Comparison of ENCODE assay signal across 8 cellular contexts in genomic region chr2:85324639-85325465, GRCh38. TPM values are rescaled to one million over a fixed set of nuclear protein-coding genes. Genes with fewer than 3 reads are reported as not detected.
DNase-seq lines count a peak whose midpoint lies in the region; ATAC-seq and TF ChIP-seq lines count a peak whose summit lies in the region.

No MANE protein-coding gene starts in this region.

- H3K27ac Mint-ChIP-seq in activated naive CD4-positive, alpha-beta T cell treated with anti-CD3 and anti-CD28 coated beads, Interleukin-2, amount 50 U/mL, for 72 hours: peak overlapping the region; percentile 95 to 100

- H3K4me3 ChIP-seq in heart left ventricle (peak overlapping the region in 11 of 12 donors; percentile 45 to 88 (median 78)), upper lobe of right lung (peak overlapping the region; percentile 75)

- H3K4me1 ChIP-seq in heart left ventricle (peaks cover 2 to 73% (median 49%) of the 10 kb centered on the region in 12 donors), upper lobe of right lung (peaks cover 46% of the 10 kb centered on the region)

- H3K36me3 Mint-ChIP-seq in activated naive CD4-positive, alpha-beta T cell treated with anti-CD3 and anti-CD28 coated beads, Interleukin-2, amount 50 U/mL, for 72 hours: peaks cover 64 to 89% of the 10 kb centered on the region in 2 donors

- H3K27me3 ChIP-seq in heart left ventricle: no peaks in the 10 kb centered on the region
- no peaks in the 10 kb centered on the region for H3K27me3 ChIP-seq in upper lobe of right lung

- 54 to 60% (median 55%) methylated on average over 10 of the region's 10 CpGs for WGBS in heart left ventricle, 4 donors

- H3K9me3 Mint-ChIP-seq in activated naive CD4-positive, alpha-beta T cell treated with anti-CD3 and anti-CD28 coated beads, Interleukin-2, amount 50 U/mL, for 72 hours: no peaks in the 10 kb centered on the region

- intact Hi-C loops in heart left ventricle (cut with DNase I) (no loop called here), left cardiac atrium (cut with DNase I) (no loop called here), upper lobe of right lung (cut with DNase I) (no loop called here)

- H3K9me3 ChIP-seq in heart left ventricle (no peaks in the 10 kb centered on the region), upper lobe of right lung (no peaks in the 10 kb centered on the region)

- ATAC-seq in heart left ventricle: no peak
- no peak for ATAC-seq in left cardiac atrium
- no peak for ATAC-seq in activated naive CD4-positive, alpha-beta T cell treated with anti-CD3 and anti-CD28 coated beads, Interleukin-2, amount 50 U/mL, for 72 hours
- ATAC-seq in upper lobe of right lung: no peak
- ATAC-seq in GM21619 (IDR thresholded peaks at IDR 0.05; ENCODE audit: unreplicated experiment): no peak
- ATAC-seq in GM21367 (IDR thresholded peaks at IDR 0.05; ENCODE audit: unreplicated experiment): no peak

- no peak for TF ChIP-seq CTCF in heart left ventricle (IDR thresholded peaks at IDR 0.05)
- no peak for TF ChIP-seq CTCF in upper lobe of right lung (IDR thresholded peaks at IDR 0.05)

- DNase-seq in heart left ventricle (no peak), left cardiac atrium (no peak), left kidney (ENCODE audit: low read depth, low spot score) (peak; percentile 75), upper lobe of right lung (no peak), OCI-M1 (lab: John Stamatoyannopoulos, UW) (no peak)
- DNase-seq in activated naive CD4-positive, alpha-beta T cell treated with anti-CD3 and anti-CD28 coated beads, Interleukin-2, amount 50 U/mL, for 72 hours (ENCODE audit: low spot score in 2 of 2): no peak

- H3K36me3 ChIP-seq in heart left ventricle: peaks cover 0 to 68% (median 53%) of the 10 kb centered on the region in 9 donors
- peaks cover 57% of the 10 kb centered on the region for H3K36me3 ChIP-seq in upper lobe of right lung

- H3K27ac ChIP-seq in heart left ventricle: peak overlapping the region in 2 of 12 donors; percentile 95 to 99
- no peak overlapping the region for H3K27ac ChIP-seq in upper lobe of right lung

- no peak for TF ChIP-seq POLR2A in heart left ventricle (IDR thresholded peaks at IDR 0.05)

RNA-seq across cellular contexts. Expression of gene TGOLN2, which starts 2.9 kb away (rescaled TPM):
- 100 to 1,000 TPM in 2 of 9 donors, 10 to 100 TPM in 7; 70.7 to 130 (median 83.5) TPM for total RNA-seq in heart left ventricle
- polyA plus RNA-seq in heart left ventricle: 10 to 100 TPM; 15.5 to 57.3 TPM
- total RNA-seq in left cardiac atrium: 10 to 100 TPM; 71.1 to 73.9 TPM
- total RNA-seq in activated naive CD4-positive, alpha-beta T cell treated with anti-CD3 and anti-CD28 coated beads, Interleukin-2, amount 50 U/mL, for 72 hours: 100 to 1,000 TPM in 1 of 2 donors, 10 to 100 TPM in 1; 92.2 to 112 TPM
- 156 TPM for total RNA-seq in upper lobe of right lung

RNA-seq across cellular contexts. Expression of gene RETSAT, which starts 29.5 kb away (rescaled TPM):
- 10 to 100 TPM; 27.5 to 74.9 (median 50.9) TPM for total RNA-seq in heart left ventricle
- 10 to 100 TPM; 22.5 to 36.3 TPM for polyA plus RNA-seq in heart left ventricle
- total RNA-seq in left cardiac atrium: 10 to 100 TPM; 79.9 to 84.0 TPM
- total RNA-seq in activated naive CD4-positive, alpha-beta T cell treated with anti-CD3 and anti-CD28 coated beads, Interleukin-2, amount 50 U/mL, for 72 hours: 10 to 100 TPM; 20.2 to 27.7 TPM
- total RNA-seq in upper lobe of right lung: 58.1 TPM

RNA-seq across cellular contexts. Expression of gene ELMOD3, which starts 29.7 kb away (rescaled TPM):
- total RNA-seq in heart left ventricle: 10 to 100 TPM in 4 of 9 donors, 1 to 10 TPM in 5; 6.0 to 18.0 (median 9.5) TPM
- polyA plus RNA-seq in heart left ventricle: 10 to 100 TPM; 10.2 to 12.5 TPM
- 10 to 100 TPM; 15.4 to 22.1 TPM for total RNA-seq in left cardiac atrium
- 10 to 100 TPM; 11.9 to 30.1 TPM for total RNA-seq in activated naive CD4-positive, alpha-beta T cell treated with anti-CD3 and anti-CD28 coated beads, Interleukin-2, amount 50 U/mL, for 72 hours
- total RNA-seq in upper lobe of right lung: 22.0 TPM
